Comparison of ENCODE assay signal across 16 cellular contexts in the genomic region with DNA sequence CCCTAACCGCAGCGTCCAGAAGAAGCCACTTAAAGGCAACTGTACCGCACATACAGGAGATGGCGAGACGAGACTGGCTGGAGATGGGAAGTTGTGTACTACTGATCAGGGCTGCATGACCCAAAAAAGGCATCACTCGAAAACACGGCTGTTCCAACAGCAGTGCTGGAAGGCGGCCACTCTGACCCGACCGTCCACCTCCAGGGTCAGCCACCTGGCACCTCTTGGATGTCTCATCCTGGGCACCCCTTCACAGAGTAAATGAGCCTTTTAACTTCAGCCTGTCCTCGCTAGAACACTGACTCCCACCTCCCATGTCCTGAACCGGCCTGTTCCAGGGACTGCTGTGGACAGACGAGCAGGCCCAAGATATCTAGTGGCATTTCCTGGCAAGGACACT.
DNase-seq lines count a peak whose midpoint lies in the region; TF ChIP-seq lines count a peak whose summit lies in the region.
"Had no signal": no experiment of that assay in that cellular context is flagged by ENCODE, and none has a peak within 500 bp of the region (broad histone marks: within the 10 kb centered on the region; RNA-seq: fewer than 3 reads in every experiment).

No MANE protein-coding gene starts in this region.

- no peak overlapping the region for H3K4me3 Mint-ChIP-seq in activated naive CD4-positive, alpha-beta T cell treated with anti-CD3 and anti-CD28 coated beads, Interleukin-2, amount 50 U/mL, for 24 hours
- H3K4me3 Mint-ChIP-seq in activated naive CD4-positive, alpha-beta T cell treated with anti-CD3 and anti-CD28 coated beads for 36 hours, result no peak overlapping the region
- no peak overlapping the region for H3K4me3 Mint-ChIP-seq in endothelial cell (ENCODE audit: unreplicated experiment)
- H3K4me3 Mint-ChIP-seq: GM23338 had no signal

- TF ChIP-seq POLR2A in spleen (IDR thresholded peaks at IDR 0.05), result no peak

- no peaks in the 10 kb centered on the region for H3K36me3 Mint-ChIP-seq in activated naive CD4-positive, alpha-beta T cell treated with anti-CD3 and anti-CD28 coated beads, Interleukin-2, amount 50 U/mL, for 24 hours
- H3K36me3 Mint-ChIP-seq in activated naive CD4-positive, alpha-beta T cell treated with anti-CD3 and anti-CD28 coated beads for 36 hours (ENCODE audit: low read depth), result no peaks in the 10 kb centered on the region
- peaks cover 7% of the 10 kb centered on the region for H3K36me3 Mint-ChIP-seq in endothelial cell (ENCODE audit: low read depth, unreplicated experiment)
- H3K36me3 Mint-ChIP-seq: CD8-positive, alpha-beta memory T cell had no signal

- H2AFZ ChIP-seq in neuronal stem cell (ENCODE audit: low read length), result no peak overlapping the region
- H2AFZ ChIP-seq: GM23338 had no signal

- H3K18ac ChIP-seq in neuronal stem cell (ENCODE audit: low read length), result no peak overlapping the region

- H3K9me3 Mint-ChIP-seq in activated naive CD4-positive, alpha-beta T cell treated with anti-CD3 and anti-CD28 coated beads, Interleukin-2, amount 50 U/mL, for 24 hours, result no peaks in the 10 kb centered on the region
- H3K9me3 Mint-ChIP-seq in activated naive CD4-positive, alpha-beta T cell treated with anti-CD3 and anti-CD28 coated beads for 36 hours, result no peaks in the 10 kb centered on the region
- no peaks in the 10 kb centered on the region for H3K9me3 Mint-ChIP-seq in endothelial cell (ENCODE audit: unreplicated experiment)
- H3K9me3 Mint-ChIP-seq: CD8-positive, alpha-beta memory T cell; GM23338 had no signal

- no peak overlapping the region for H4K8ac ChIP-seq in neuronal stem cell (ENCODE audit: low read depth, low read length)

- peaks cover 14% of the 10 kb centered on the region for H3K79me1 ChIP-seq in neuronal stem cell (ENCODE audit: low read depth, low read length)

- H2BK15ac ChIP-seq in neuronal stem cell (ENCODE audit: low read length), result no peak overlapping the region

- no peak overlapping the region for H3K4me2 ChIP-seq in neuronal stem cell (ENCODE audit: insufficient read depth, low read length, poor library complexity, severe bottlenecking)
- H3K4me2 ChIP-seq: BLaER1, GM23338 had no signal

- peak overlapping the region; percentile 30 for H3K27ac Mint-ChIP-seq in activated naive CD4-positive, alpha-beta T cell treated with anti-CD3 and anti-CD28 coated beads, Interleukin-2, amount 50 U/mL, for 24 hours
- no peak overlapping the region for H3K27ac Mint-ChIP-seq in activated naive CD4-positive, alpha-beta T cell treated with anti-CD3 and anti-CD28 coated beads for 36 hours
- peak overlapping the region; percentile 31 for H3K27ac Mint-ChIP-seq in endothelial cell (ENCODE audit: unreplicated experiment)
- H3K27ac Mint-ChIP-seq: GM23338 had no signal

- H3K4ac ChIP-seq in neuronal stem cell (ENCODE audit: low read length), result no peak overlapping the region

- no peak for TF ChIP-seq CTCF in endothelial cell (IDR thresholded peaks at IDR 0.05; ENCODE audit: unreplicated experiment)
- TF ChIP-seq CTCF in spleen (IDR thresholded peaks at IDR 0.05 in 8 of 11, conservative IDR thresholded peaks at IDR 0.05 in 3 of 11), result no peak

- H3K36me3 ChIP-seq in neuronal stem cell (replicated peaks in 1 of 2; ENCODE audit: control insufficient read depth in 2 of 2, insufficient read depth in 2 of 2, low read length in 2 of 2) (peaks cover 4 to 22% of the 10 kb centered on the region in 2 donors), spleen (no peaks in the 10 kb centered on the region)

- H3K4me1 ChIP-seq in neuronal stem cell (ENCODE audit: control insufficient read depth in 2 of 2, insufficient read depth in 1 of 2, low read depth in 1 of 2, low read length in 2 of 2) (peaks cover 6 to 11% of the 10 kb centered on the region in 2 donors), spleen (peaks cover 0 to 33% (median 12%) of the 10 kb centered on the region in 6 donors)

- CTCF ChIA-PET in activated naive CD4-positive, alpha-beta T cell treated with anti-CD3 and anti-CD28 coated beads for 36 hours (lab: Charles Lee), result interaction anchor here (1.9 kb wide), 1 partner anchor 21 kb away, joined by 3 read pairs; no protein-coding TSS in a partner anchor

- no peak overlapping the region for H3K23ac ChIP-seq in neuronal stem cell (ENCODE audit: low read depth, low read length, poor library complexity)

- no peak overlapping the region for H3K27ac ChIP-seq in neuronal stem cell (replicated peaks; ENCODE audit: low read length)
- no peak overlapping the region for H3K27ac ChIP-seq in spleen
- H3K27ac ChIP-seq: BLaER1 had no signal

- no CpG with 5 or more reads among the region's 13 CpGs for WGBS in neuronal stem cell (ENCODE audit: extremely low coverage in 2 of 2, insufficient read length in 2 of 2, insufficient replicate concordance in 1 of 2), 2 donors
- 82 to 92% (median 90%) methylated on average over 12 to 13 of the region's 13 CpGs for WGBS in spleen, 5 donors

- H2AK5ac ChIP-seq in neuronal stem cell (ENCODE audit: low read depth, low read length), result no peak overlapping the region

- H4K91ac ChIP-seq in neuronal stem cell (ENCODE audit: low read depth, low read length, poor library complexity), result no peak overlapping the region

- H3K4me1 Mint-ChIP-seq in activated naive CD4-positive, alpha-beta T cell treated with anti-CD3 and anti-CD28 coated beads, Interleukin-2, amount 50 U/mL, for 24 hours, result peaks cover 15% of the 10 kb centered on the region
- H3K4me1 Mint-ChIP-seq in activated naive CD4-positive, alpha-beta T cell treated with anti-CD3 and anti-CD28 coated beads for 36 hours (ENCODE audit: low read depth), result peaks cover 13% of the 10 kb centered on the region
- H3K4me1 Mint-ChIP-seq in endothelial cell (ENCODE audit: unreplicated experiment), result peaks cover 10% of the 10 kb centered on the region

- no peak overlapping the region for H2BK12ac ChIP-seq in neuronal stem cell (ENCODE audit: low read length)

- H3K9me3 ChIP-seq in neuronal stem cell (replicated peaks in 1 of 2; ENCODE audit: control insufficient read depth in 2 of 2, insufficient read depth in 1 of 2, low read depth in 1 of 2, low read length in 2 of 2) (no peaks in the 10 kb centered on the region), spleen (no peaks in the 10 kb centered on the region)
- H3K9me3 ChIP-seq: BLaER1, Caco-2 had no signal

- no peak overlapping the region for H2BK120ac ChIP-seq in neuronal stem cell (ENCODE audit: low read depth, low read length)

- H3K4me3 ChIP-seq in neuronal stem cell (ENCODE audit: low read length in 2 of 2) (peak overlapping the region in 1 of 2 donors; percentile 1), spleen (no peak overlapping the region)
- H3K4me3 ChIP-seq: BLaER1, GM23338 had no signal

- no peak for DNase-seq in activated naive CD4-positive, alpha-beta T cell treated with anti-CD3 and anti-CD28 coated beads for 36 hours
- DNase-seq in endothelial cell (ENCODE audit: low spot score) (no peak), neuronal stem cell (ENCODE audit: low spot score) (no peak), spleen (peak; percentile 45), DMS53 (lab: John Stamatoyannopoulos, UW) (no peak), iPS-NIHi11 (ENCODE audit: low spot score) (no peak)
- DNase-seq in activated CD4-positive, alpha-beta T cell treated with anti-CD3 and anti-CD28 coated beads for 4 hours, result no peak
- DNase-seq: 8988T; AML-193; CD8-positive, alpha-beta memory T cell; GF-D8; H7 had no signal

- no peaks in the 10 kb centered on the region for H3K27me3 ChIP-seq in neuronal stem cell (ENCODE audit: control insufficient read depth in 3 of 3, insufficient read depth in 3 of 3, low read depth in 1 of 3, low read length in 3 of 3)
- H3K27me3 ChIP-seq in spleen (replicated peaks in 1 of 7), result peaks cover 0 to 5% (median 0%) of the 10 kb centered on the region in 7 donors

- intact Hi-C loops in activated naive CD4-positive, alpha-beta T cell treated with anti-CD3 and anti-CD28 coated beads for 36 hours (cut with micrococcal nuclease), result no loop called here
- intact Hi-C loops in spleen (cut with DNase I; ENCODE audit: low total_unique reads), result no loop called here

- H3K14ac ChIP-seq in neuronal stem cell (ENCODE audit: low read length), result no peak overlapping the region

- H3K27me3 Mint-ChIP-seq in activated naive CD4-positive, alpha-beta T cell treated with anti-CD3 and anti-CD28 coated beads, Interleukin-2, amount 50 U/mL, for 24 hours, result no peaks in the 10 kb centered on the region
- H3K27me3 Mint-ChIP-seq in activated naive CD4-positive, alpha-beta T cell treated with anti-CD3 and anti-CD28 coated beads for 36 hours (ENCODE audit: low read depth), result no peaks in the 10 kb centered on the region
- peaks cover 7% of the 10 kb centered on the region for H3K27me3 Mint-ChIP-seq in endothelial cell (ENCODE audit: unreplicated experiment)

- no peak overlapping the region for H2BK5ac ChIP-seq in neuronal stem cell (ENCODE audit: low read length)

- peak overlapping the region; percentile 25 for H3K9ac ChIP-seq in neuronal stem cell (ENCODE audit: low read depth, low read length, poor library complexity)
- H3K9ac ChIP-seq: BLaER1 had no signal
